8 cellular contexts compared by ENCODE assay signal in the genomic region with DNA sequence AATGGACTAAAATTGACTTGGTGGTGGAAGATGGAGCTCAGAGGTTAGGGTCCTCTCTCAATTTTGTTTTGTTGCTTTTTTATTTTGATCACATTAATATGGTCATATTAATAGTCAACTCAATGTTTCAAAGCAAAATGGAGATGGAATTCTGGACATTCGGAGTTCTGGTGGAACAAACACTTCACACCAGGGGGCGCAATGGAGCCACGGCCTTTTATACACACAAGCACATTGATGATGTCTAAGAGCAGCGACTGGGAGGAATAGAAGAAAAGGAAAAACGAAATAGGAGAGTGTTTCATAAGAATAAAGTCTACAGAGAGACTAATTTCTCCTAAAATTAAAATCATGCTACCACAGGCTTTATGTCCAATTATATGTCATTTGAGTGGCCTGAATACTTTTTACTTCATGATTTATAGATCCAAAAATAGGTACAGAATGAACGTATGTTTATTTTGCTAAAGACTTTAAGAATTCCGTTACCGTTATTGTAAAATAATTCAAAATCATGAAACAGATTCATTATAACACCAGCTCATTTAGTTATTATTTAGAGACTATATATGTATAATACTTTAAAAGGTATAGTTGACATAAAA.
DNase-seq lines count a peak whose midpoint lies in the region; ATAC-seq and TF ChIP-seq lines count a peak whose summit lies in the region.

No MANE protein-coding gene starts in this region.

- peak; percentile 76 for DNase-seq in AG10803 (ENCODE audit: low read depth)
- peak; percentile 80 for DNase-seq in NCI-H748 (lab: John Stamatoyannopoulos, UW; ENCODE audit: unreplicated experiment)
- peak; percentile 82 for DNase-seq in activated CD8-positive, alpha-beta T cell treated with anti-CD3 and anti-CD28 coated beads for 36 hours
- DNase-seq in epidermal melanocyte (ENCODE audit: insufficient read length, low spot score) = peak; percentile 47
- DNase-seq in superior temporal gyrus (ENCODE audit: extremely low spot score) = peak; percentile 91

- POLR2A ChIA-PET in activated CD8-positive, alpha-beta T cell treated with anti-CD3 and anti-CD28 coated beads for 36 hours (lab: Charles Lee) = no interaction called here

- TF ChIP-seq CTCF in AG10803 (conservative IDR thresholded peaks at IDR 0.05; ENCODE audit: low read length) (peak; percentile 92), nephron (IDR thresholded peaks at IDR 0.05; ENCODE audit: unreplicated experiment in 3 of 3) (peak; percentile 69 to 83 (median 79))
- TF ChIP-seq CTCF in activated CD8-positive, alpha-beta T cell treated with anti-CD3 and anti-CD28 coated beads for 36 hours (IDR thresholded peaks at IDR 0.05) = peak; percentile 89

- CTCF ChIA-PET in activated CD8-positive, alpha-beta T cell treated with anti-CD3 and anti-CD28 coated beads for 36 hours (lab: Charles Lee) = interaction anchor here (0.7 to 2.0 kb wide), 12 partner anchors 9 to 638 kb away, joined by 3 to 8 read pairs (median 4); no protein-coding TSS in a partner anchor

- H3K4me1 Mint-ChIP-seq in activated CD8-positive, alpha-beta T cell treated with anti-CD3 and anti-CD28 coated beads for 36 hours (ENCODE audit: low read depth) = peaks cover 11% of the 10 kb centered on the region
- peaks cover 15% of the 10 kb centered on the region for H3K4me1 Mint-ChIP-seq in nephron

- intact Hi-C loops in activated CD8-positive, alpha-beta T cell treated with anti-CD3 and anti-CD28 coated beads for 36 hours (cut with micrococcal nuclease) = loop anchor here (1.0 kb wide), 2 partner anchors 21 to 319 kb away; no protein-coding TSS in a partner anchor

- H3K36me3 Mint-ChIP-seq in activated CD8-positive, alpha-beta T cell treated with anti-CD3 and anti-CD28 coated beads for 36 hours (ENCODE audit: low read depth) = no peaks in the 10 kb centered on the region
- no peaks in the 10 kb centered on the region for H3K36me3 Mint-ChIP-seq in nephron (ENCODE audit: low read depth)

- peak; percentile 74 for ATAC-seq in GM18907 (IDR thresholded peaks at IDR 0.05; ENCODE audit: unreplicated experiment)
- ATAC-seq in HG03378 (IDR thresholded peaks at IDR 0.05; ENCODE audit: unreplicated experiment) = peak; percentile 69
- ATAC-seq in activated CD8-positive, alpha-beta T cell treated with anti-CD3 and anti-CD28 coated beads for 36 hours = no peak

- H3K27ac Mint-ChIP-seq in activated CD8-positive, alpha-beta T cell treated with anti-CD3 and anti-CD28 coated beads for 36 hours = no peak overlapping the region
- H3K27ac Mint-ChIP-seq in nephron = peak overlapping the region in 1 of 3 experiments; percentile 59

- H3K9me3 Mint-ChIP-seq in activated CD8-positive, alpha-beta T cell treated with anti-CD3 and anti-CD28 coated beads for 36 hours = no peaks in the 10 kb centered on the region
- peaks cover 9% of the 10 kb centered on the region for H3K9me3 Mint-ChIP-seq in nephron

- peak overlapping the region; percentile 35 for H3K4me3 ChIP-seq in AG10803 (ENCODE audit: low read length)

- H3K27me3 Mint-ChIP-seq in activated CD8-positive, alpha-beta T cell treated with anti-CD3 and anti-CD28 coated beads for 36 hours = peaks cover 1% of the 10 kb centered on the region
- peaks cover 4% of the 10 kb centered on the region for H3K27me3 Mint-ChIP-seq in nephron (ENCODE audit: low read depth)

- no peak overlapping the region for H3K4me3 Mint-ChIP-seq in activated CD8-positive, alpha-beta T cell treated with anti-CD3 and anti-CD28 coated beads for 36 hours
- H3K4me3 Mint-ChIP-seq in nephron = peak overlapping the region in 2 of 3 experiments; percentile 9 to 31
